1 cellular context compared by ENCODE assay signal in genomic region chr6:8063762-8064637, GRCh38.
TF ChIP-seq lines count a peak whose summit lies in the region.

TSS of gene BLOC1S5 (minus strand) at chr6:8064389. CDS start at chr6:8064376, 13 bp downstream.

TF ChIP-seq in K562, 482 proteins besides CTCF, POLR2A, EP300 and RAD21 (continued from another document and continues in another):
- no peak for TF ChIP-seq E4F1 (CRISPR knock-in tag; IDR thresholded peaks at IDR 0.05; ENCODE audit: borderline replicate concordance)
- TF ChIP-seq NFIC (IDR thresholded peaks at IDR 0.05), result no peak
- TF ChIP-seq REST (CRISPR knock-in tag; IDR thresholded peaks at IDR 0.05; ENCODE audit: low read depth), result peak; percentile 48
- TF ChIP-seq ILF3 (IDR thresholded peaks at IDR 0.05; ENCODE audit: borderline replicate concordance), result no peak
- TF ChIP-seq THAP7 (CRISPR knock-in tag; IDR thresholded peaks at IDR 0.05), result no peak
- TF ChIP-seq ARID1B (IDR thresholded peaks at IDR 0.05), result peak; percentile 27; the same call in 1 of the 2 replicates
- peak; percentile 79 for TF ChIP-seq NR2C1 (IDR thresholded peaks at IDR 0.05)
- peak; percentile 81 for TF ChIP-seq NR2C1 (tag; IDR thresholded peaks at IDR 0.05)
- no peak for TF ChIP-seq TFAM (CRISPR knock-in tag; conservative IDR thresholded peaks at IDR 0.05)
- 0 out of 2 replicates have a peak, but pooled peaks have one; percentile 50 for TF ChIP-seq E2F5 (CRISPR knock-in tag; IDR thresholded peaks at IDR 0.05)
- TF ChIP-seq TEAD2 (tag; IDR thresholded peaks at IDR 0.05), result no peak
- TF ChIP-seq MAFF (IDR thresholded peaks at IDR 0.05; ENCODE audit: low read length), result no peak
- TF ChIP-seq KDM4B (IDR thresholded peaks at IDR 0.05; ENCODE audit: borderline replicate concordance in 2 of 2, low read depth in 1 of 2), result no peak
- 0 out of 2 replicates have a peak, but pooled peaks have one; percentile 30 for TF ChIP-seq CHAMP1 (IDR thresholded peaks at IDR 0.05)
- TF ChIP-seq STAT6 (CRISPR knock-in tag; IDR thresholded peaks at IDR 0.05), result no peak
- TF ChIP-seq LARP7 (IDR thresholded peaks at IDR 0.05), result peak; percentile 74; the same call in 1 of the 2 replicates
- TF ChIP-seq FOXK1 (CRISPR knock-in tag; IDR thresholded peaks at IDR 0.05; ENCODE audit: borderline replicate concordance), result no peak; the same call in 1 of the 2 replicates
- no peak for TF ChIP-seq SETDB1 (IDR thresholded peaks at IDR 0.05; ENCODE audit: low read length)
- TF ChIP-seq MIER1 (IDR thresholded peaks at IDR 0.05; ENCODE audit: low read depth), result no peak
- TF ChIP-seq MCM3 (IDR thresholded peaks at IDR 0.05), result no peak
- no peak for TF ChIP-seq THRAP3 (IDR thresholded peaks at IDR 0.05; ENCODE audit: borderline replicate concordance)
- no peak for TF ChIP-seq FOXA3 (CRISPR knock-in tag; conservative IDR thresholded peaks at IDR 0.05 in 1 of 2, IDR thresholded peaks at IDR 0.05 in 1 of 2)
- TF ChIP-seq SMC3 (conservative IDR thresholded peaks at IDR 0.05; ENCODE audit: insufficient read depth, low read depth, low read length), result no peak
- TF ChIP-seq ZNF146 (CRISPR knock-in tag; IDR thresholded peaks at IDR 0.05; ENCODE audit: unreplicated experiment), result no peak
- TF ChIP-seq ZNF318 (IDR thresholded peaks at IDR 0.05; ENCODE audit: borderline replicate concordance in 1 of 2, low read depth in 1 of 2), result no peak
- TF ChIP-seq ZBTB1 (CRISPR knock-in tag; IDR thresholded peaks at IDR 0.05; ENCODE audit: borderline replicate concordance, low read depth), result peak; percentile 86
- peak; percentile 69 to 77 for TF ChIP-seq MNT (conservative IDR thresholded peaks at IDR 0.05)
- peak; percentile 99 for TF ChIP-seq CREM (IDR thresholded peaks at IDR 0.05; ENCODE audit: low read depth)
- TF ChIP-seq ZBTB2 (IDR thresholded peaks at IDR 0.05), result peak; percentile 94; the same call in 1 of the 2 replicates
- TF ChIP-seq TBP (optimal IDR thresholded peaks at IDR 0.05; ENCODE audit: low read depth, low read length), result peak; percentile 66
- no peak for TF ChIP-seq SRSF3 (IDR thresholded peaks at IDR 0.05; ENCODE audit: insufficient read depth, low read length)
